ENCODE assay signal across 8 cellular contexts in genomic region chr6:7052441-7052936, GRCh38. TPM values are rescaled to one million over a fixed set of nuclear protein-coding genes. Genes with fewer than 3 reads are reported as not detected.
DNase-seq lines count a peak whose midpoint lies in the region; ATAC-seq, FAIRE-seq and TF ChIP-seq lines count a peak whose summit lies in the region.

No MANE protein-coding gene starts in this region.

- H2AFZ ChIP-seq in GM23248 (peak overlapping the region; percentile 84), endothelial cell of umbilical vein (ENCODE audit: low read depth, low read length) (peak overlapping the region; percentile 92)

- H3K4me2 ChIP-seq in GM23248 (ENCODE audit: unreplicated experiment) = peak overlapping the region; percentile 45
- peak overlapping the region; percentile 65 for H3K4me2 ChIP-seq in endothelial cell of umbilical vein (ENCODE audit: insufficient read depth, low read length)

- no peaks in the 10 kb centered on the region for H3K9me3 Mint-ChIP-seq in T-cell

- no peaks in the 10 kb centered on the region for H3K9me2 ChIP-seq in GM23248 (ENCODE audit: insufficient read depth)

- peaks cover 5% of the 10 kb centered on the region for H3F3A ChIP-seq in GM23248 (ENCODE audit: insufficient read depth)

- H3K4me3 ChIP-seq in AG10803 (ENCODE audit: low read length) = peak overlapping the region; percentile 56
- H3K4me3 ChIP-seq in GM23248 = peak overlapping the region; percentile 67
- H3K4me3 ChIP-seq in endothelial cell of umbilical vein (replicated peaks in 1 of 3; ENCODE audit: insufficient read depth in 1 of 3, low read depth in 1 of 3, low read length in 3 of 3) = peak overlapping the region in 2 of 3 experiments; percentile 2 to 63

- no peaks in the 10 kb centered on the region for H3K9me1 ChIP-seq in endothelial cell of umbilical vein (replicated peaks; ENCODE audit: control insufficient read depth, extremely low read depth, insufficient read depth, low read length)

- peak overlapping the region; percentile 71 to 86 for H3K27ac Mint-ChIP-seq in T-cell

- H3K9me3 ChIP-seq in GM23248 (ENCODE audit: low read depth) = no peaks in the 10 kb centered on the region
- no peaks in the 10 kb centered on the region for H3K9me3 ChIP-seq in endothelial cell of umbilical vein (replicated peaks; ENCODE audit: control insufficient read depth, insufficient read depth, low read length)

- intact Hi-C loops in endothelial cell of umbilical vein (cut with micrococcal nuclease) = loop anchor here (5.0 kb wide), 1 partner anchor 365 kb away; no protein-coding TSS in a partner anchor

- no peaks in the 10 kb centered on the region for H4K20me1 ChIP-seq in GM23248 (ENCODE audit: insufficient read depth)
- no peaks in the 10 kb centered on the region for H4K20me1 ChIP-seq in endothelial cell of umbilical vein (replicated peaks; ENCODE audit: control insufficient read depth, extremely low read depth, insufficient read depth, low read length)

- H3K36me3 Mint-ChIP-seq in T-cell = no peaks in the 10 kb centered on the region

- ATAC-seq in T-cell (replicated peaks in 1 of 4) (peak; percentile 24 to 34 (median 30)), HG02623 (IDR thresholded peaks at IDR 0.05; ENCODE audit: unreplicated experiment) (no peak)

- peak overlapping the region; percentile 69 for H3K9ac ChIP-seq in GM23248
- H3K9ac ChIP-seq in endothelial cell of umbilical vein (replicated peaks; ENCODE audit: extremely low read depth, insufficient read depth, low read length) = no peak overlapping the region

- peak; percentile 62 for DNase-seq in AG10803 (ENCODE audit: low read depth)
- peak; percentile 79 for DNase-seq in GM23248
- peak in 15 of 34 experiments; percentile 1 to 27 (median 7) for DNase-seq in T-cell
- DNase-seq in endothelial cell of umbilical vein (ENCODE audit: low read depth, low spot score) = no peak
- peak; percentile 42 for DNase-seq in medulla oblongata (ENCODE audit: extremely low spot score)
- peak in 33 of 49 donors; percentile 6 to 72 (median 34) for DNase-seq in substantia nigra (lab: John Stamatoyannopoulos, UW)
- no peak for DNase-seq in NCI-H187 treated with DMSO at 0.1 percent for 48 hours (lab: John Stamatoyannopoulos, UW)

- in situ Hi-C loops in GM23248 (cut with MboI) = no loop called here

- H3K4me1 Mint-ChIP-seq in T-cell = peaks cover 9 to 23% (median 15%) of the 10 kb centered on the region in 3 donors

- no peak for FAIRE-seq in endothelial cell of umbilical vein (lab: Jason Lieb, UNC)

- H3K4me3 Mint-ChIP-seq in T-cell = peak overlapping the region; percentile 58 to 79 (median 78)

- H3K36me3 ChIP-seq in GM23248 (ENCODE audit: low read depth) (no peaks in the 10 kb centered on the region), endothelial cell of umbilical vein (ENCODE audit: control insufficient read depth in 2 of 2, extremely low read depth in 1 of 2, insufficient read depth in 2 of 2, low read length in 2 of 2) (no peaks in the 10 kb centered on the region)

- no TSS peak for BruUV-seq in endothelial cell of umbilical vein (replicated peaks; lab: Mats Ljungman, UMichigan)

- H3K27me3 ChIP-seq in GM23248 (replicated peaks; ENCODE audit: insufficient read depth) = no peaks in the 10 kb centered on the region
- no peaks in the 10 kb centered on the region for H3K27me3 ChIP-seq in endothelial cell of umbilical vein (ENCODE audit: control insufficient read depth in 2 of 2, insufficient read depth in 2 of 2, low read length in 2 of 2)

- no peaks in the 10 kb centered on the region for H3K79me2 ChIP-seq in GM23248 (ENCODE audit: insufficient read depth)
- H3K79me2 ChIP-seq in endothelial cell of umbilical vein (ENCODE audit: control insufficient read depth, insufficient read depth, low read length) = no peaks in the 10 kb centered on the region

- H3K27ac ChIP-seq in GM23248 (no peak overlapping the region; the same call in 1 of the 2 replicates), endothelial cell of umbilical vein (ENCODE audit: insufficient read depth, low read depth, low read length) (no peak overlapping the region), substantia nigra (ENCODE audit: low read depth, low read length, poor library complexity, severe bottlenecking) (peak overlapping the region; percentile 55)

- WGBS in GM23248 (ENCODE audit: low coverage in 1 of 2, low lambda C conversion rate in 2 of 2, missing lambda C conversion rate in 2 of 2), 2 experiments = 2% methylated on average over 9 to 29 of the region's 29 CpGs

- dilution Hi-C loops in endothelial cell of umbilical vein (cut with MboI; ENCODE audit: extremely low pct_ligation_motif_present, low sequenced_read_pairs) = no loop called here

- no peaks in the 10 kb centered on the region for H3K4me1 ChIP-seq in GM23248 (ENCODE audit: insufficient read depth)
- H3K4me1 ChIP-seq in endothelial cell of umbilical vein (ENCODE audit: control insufficient read depth, extremely low read depth, insufficient read depth, low read length) = peaks cover 9% of the 10 kb centered on the region

- no peak for TF ChIP-seq CTCF in AG10803 (conservative IDR thresholded peaks at IDR 0.05; ENCODE audit: low read length)
- no peak for TF ChIP-seq CTCF in endothelial cell of umbilical vein (IDR thresholded peaks at IDR 0.05; ENCODE audit: extremely low read depth in 1 of 2, insufficient read depth in 1 of 2, low read depth in 1 of 2, low read length in 2 of 2)

- TF ChIP-seq POLR2A in endothelial cell of umbilical vein (IDR thresholded peaks at IDR 0.05; ENCODE audit: low read depth, low read length) = no peak

- CTCF ChIA-PET in T-cell (lab: Charles Lee) = no interaction called here
- CTCF ChIA-PET in endothelial cell of umbilical vein (lab: Charles Lee) = interaction anchor here (1.0 to 2.6 kb wide), 3 partner anchors 293 to 375 kb away, joined by 3 to 9 read pairs (median 5); no protein-coding TSS in a partner anchor

- no peaks in the 10 kb centered on the region for H3K27me3 Mint-ChIP-seq in T-cell

- POLR2A ChIA-PET in T-cell (lab: Charles Lee) (interaction anchor here in 1 of 2 donors (0.7 kb wide), 1 partner anchor 19 kb away, joined by 6 read pairs; no protein-coding TSS in a partner anchor), endothelial cell of umbilical vein (lab: Charles Lee) (no interaction called here)

TF ChIP-seq in endothelial cell of umbilical vein, 7 proteins besides CTCF, POLR2A, EP300 and RAD21:
- TF ChIP-seq JUN (IDR thresholded peaks at IDR 0.05; ENCODE audit: borderline replicate concordance, insufficient read depth, insufficient read length, low read depth) (no peak), MYC (IDR thresholded peaks at IDR 0.05; ENCODE audit: low read depth, low read length) (no peak), EZH2 (IDR thresholded peaks at IDR 0.05; ENCODE audit: borderline replicate concordance, low read depth, low read length, severe bottlenecking) (no peak), FOS (IDR thresholded peaks at IDR 0.05; ENCODE audit: borderline replicate concordance, insufficient read depth, low read length) (no peak), GATA2 (IDR thresholded peaks at IDR 0.05; ENCODE audit: insufficient read depth, insufficient read length, low read depth, low read length) (no peak), POLR2AphosphoS5 (IDR thresholded peaks at IDR 0.05; ENCODE audit: insufficient read depth, low read depth, low read length) (no peak), MAX (IDR thresholded peaks at IDR 0.05; ENCODE audit: insufficient read depth, insufficient read length) (no peak)

RNA-seq across cellular contexts. Expression of gene RREB1, which starts 55.3 kb away (rescaled TPM):
- 9.4 and 12.4 TPM in 2 replicates for total RNA-seq in GM23248 (2014; rRNA removed; shearing (Covaris generic))
- polyA plus RNA-seq in GM23248 (2016; fragmentation: Nextera tagmentation; extraction: Ambion mirVana) = 6.4 and 7.5 TPM in 2 replicates
- 10 to 100 TPM; 38.1 to 50.1 (median 39.6) TPM for total RNA-seq in T-cell
- total RNA-seq in endothelial cell of umbilical vein = 30.8 and 33.0 TPM in 2 replicates
- 3.1 and 3.7 TPM in 2 replicates for polyA plus RNA-seq in endothelial cell of umbilical vein
- polyA plus RNA-seq in endothelial cell of umbilical vein (2011; cell fraction: cytosol; rRNA removed) = 2.9 and 3.6 TPM in 2 replicates
- polyA plus RNA-seq in endothelial cell of umbilical vein (2011; cell fraction: nucleus; rRNA removed) = 14.8 and 18.3 TPM in 2 replicates
- polyA plus RNA-seq in endothelial cell of umbilical vein (2012) = 8.7 and 10.9 TPM in 2 replicates
- 26.6 and 27.2 TPM in 2 replicates for polyA minus RNA-seq in endothelial cell of umbilical vein
- polyA minus RNA-seq in endothelial cell of umbilical vein (2011; cell fraction: cytosol; rRNA and poly(A)+ RNA removed) = 12.1 TPM
- 30.9 and 41.3 TPM in 2 replicates for polyA minus RNA-seq in endothelial cell of umbilical vein (2011; cell fraction: nucleus; rRNA and poly(A)+ RNA removed)

Comparison
In these comparisons a context has a peak if more than half of its experiments do, and no peak if none do; other contexts are left out.
1. DNase-seq: peak in AG10803 (single experiment), GM23248 (single experiment), medulla oblongata (single experiment) and substantia nigra (33 of 49); none in endothelial cell of umbilical vein (single experiment) and NCI-H187 treated with DMSO at 0.1 percent for 48 hours (single experiment).
2. Peak in every context shown above with its lines, with median percentiles within 50 percentile points of each other: H3K4me3 ChIP-seq.